Comparison of ENCODE assay signal across 27 cellular contexts in genomic region chr9:98450486-98450885, GRCh38.
DNase-seq lines count a peak whose midpoint lies in the region; ATAC-seq and TF ChIP-seq lines count a peak whose summit lies in the region.
"Had no signal": no experiment of that assay in that cellular context is flagged by ENCODE, and none has a peak within 500 bp of the region (broad histone marks: within the 10 kb centered on the region; RNA-seq: fewer than 3 reads in every experiment).

No MANE protein-coding gene starts in this region.

- no peaks in the 10 kb centered on the region for H3K27me3 ChIP-seq in RWPE2 (ENCODE audit: insufficient read depth, poor library complexity, severe bottlenecking)
- H3K27me3 ChIP-seq in ascending aorta: no peaks in the 10 kb centered on the region
- H3K27me3 ChIP-seq in HAP-1 (ENCODE audit: low read depth): no peaks in the 10 kb centered on the region
- H3K27me3 ChIP-seq: breast epithelium, colonic mucosa, left lung had no signal

- H3K4me1 ChIP-seq in RWPE2 (ENCODE audit: insufficient read depth, poor library complexity, severe bottlenecking) (peaks cover 2% of the 10 kb centered on the region), ascending aorta (no peaks in the 10 kb centered on the region), HAP-1 (no peaks in the 10 kb centered on the region)
- H3K4me1 ChIP-seq: breast epithelium, colonic mucosa, gastroesophageal sphincter, left lung, prostate gland, SJCRH30 had no signal

- H3K36me3 ChIP-seq in RWPE2 (ENCODE audit: low read depth) (no peaks in the 10 kb centered on the region), ascending aorta (no peaks in the 10 kb centered on the region), HAP-1 (replicated peaks) (no peaks in the 10 kb centered on the region)
- H3K36me3 ChIP-seq: breast epithelium, colonic mucosa, gastroesophageal sphincter, left lung, prostate gland, SJCRH30 had no signal

- H3K4me3 ChIP-seq in RWPE2 (ENCODE audit: severe bottlenecking) (no peak overlapping the region), fibroblast of mammary gland (ENCODE audit: control insufficient read depth, low read depth, low read length) (no peak overlapping the region), ascending aorta (no peak overlapping the region), HAP-1 (no peak overlapping the region)
- H3K4me3 ChIP-seq: breast epithelium, colonic mucosa, gastroesophageal sphincter, left lung, prostate gland, SJCRH30 had no signal

- peak; percentile 24; the same call in 1 of the 3 replicates for ATAC-seq in RWPE2 (ENCODE audit: low read depth)
- no peak for ATAC-seq in HG03108 (IDR thresholded peaks at IDR 0.05; ENCODE audit: unreplicated experiment)
- ATAC-seq: activated CD8-positive, alpha-beta memory T cell treated with anti-CD3 and anti-CD28 coated beads, Interleukin-2, amount 10 ng/mL, durations not matched to agents 7 days and 5 days; CD8-positive, alpha-beta T cell; gastroesophageal sphincter; left lung; stimulated activated naive B cell treated with anti-CD40 and anti-IgM and Interleukin-4, amounts not matched to agents 10 μg/mL and 1 μg/mL and 100 μg/mL, for 72 hours had no signal

- H3K9me3 ChIP-seq in RWPE2 (ENCODE audit: severe bottlenecking) (no peaks in the 10 kb centered on the region), ascending aorta (no peaks in the 10 kb centered on the region), HAP-1 (no peaks in the 10 kb centered on the region)
- H3K9me3 ChIP-seq: breast epithelium, colonic mucosa, left lung, prostate gland, SJCRH30 had no signal

- in situ Hi-C loops in HAP-1 (cut with MboI; ENCODE audit: low sequenced_read_pairs): no loop called here

- intact Hi-C loops in ascending aorta (cut with DNase I): no loop called here

- H3K27ac ChIP-seq in RWPE2 (ENCODE audit: poor library complexity, severe bottlenecking) (no peak overlapping the region), ascending aorta (no peak overlapping the region)
- H3K27ac ChIP-seq: breast epithelium, colonic mucosa, gastroesophageal sphincter, left lung, prostate gland, SJCRH30 had no signal

- no peak for TF ChIP-seq CTCF in RWPE2 (IDR thresholded peaks at IDR 0.05; ENCODE audit: poor library complexity, severe bottlenecking)
- TF ChIP-seq CTCF in fibroblast of mammary gland (conservative IDR thresholded peaks at IDR 0.05; ENCODE audit: control insufficient read depth, insufficient read depth, low read depth, low read length): no peak
- TF ChIP-seq CTCF in ascending aorta (IDR thresholded peaks at IDR 0.05): no peak

- DNase-seq in GM04503 (ENCODE audit: low read depth) (peak; percentile 85), RWPE2 (ENCODE audit: low spot score) (no peak), fibroblast of mammary gland (ENCODE audit: low read depth) (peak; percentile 84), ascending aorta (ENCODE audit: low spot score in 2 of 2) (no peak), nucleus accumbens (lab: John Stamatoyannopoulos, UW) (no peak), HAP-1 (ENCODE audit: low spot score in 2 of 2) (no peak)
- DNase-seq: activated B cell treated with CpG ODN at 0.5 μM for 24 hours; activated CD4-positive, alpha-beta T cell treated with anti-CD3 and anti-CD28 coated beads, Interleukin-2, amount 50 U/mL, for 1 hour; activated CD8-positive, alpha-beta memory T cell treated with anti-CD3 and anti-CD28 coated beads, Interleukin-2, amount 10 ng/mL, durations not matched to agents 7 days and 5 days; activated naive CD4-positive, alpha-beta T cell; activated T-cell treated with anti-CD3 and anti-CD28 coated beads, Interleukin-2, amount 50 U/mL, for 48 hours; AML-193; CD8-positive, alpha-beta T cell; colonic mucosa; effector memory CD4-positive, alpha-beta T cell; hypothalamus; left lung; NCI-H1092 treated with DMSO at 0.1 percent for 48 hours; NCI-H2029; NCI-H524 treated with DMSO at 0.1 percent for 48 hours; SJCRH30; stimulated activated CD4-positive, alpha-beta T cell treated with anti-CD3 and anti-CD28 coated beads, Interleukin-15, amount 100 ng/mL, for 24 hours; stimulated activated naive B cell treated with anti-CD40 and anti-IgM and Interleukin-4, amounts not matched to agents 10 μg/mL and 1 μg/mL and 100 μg/mL, for 72 hours had no signal

Comparison
In these comparisons a context has a peak if more than half of its experiments do, and no peak if none do; other contexts are left out.
1. DNase-seq: peak in GM04503 (single experiment) and fibroblast of mammary gland (single experiment); none in RWPE2 (single experiment), ascending aorta (0 of 2), nucleus accumbens (0 of 56) and HAP-1 (0 of 2).